Comparison of ENCODE assay signal across 23 cellular contexts in genomic region chr14:85188836-85189235, GRCh38.
DNase-seq lines count a peak whose midpoint lies in the region; ATAC-seq, FAIRE-seq and TF ChIP-seq lines count a peak whose summit lies in the region.
"Had no signal": no experiment of that assay in that cellular context is flagged by ENCODE, and none has a peak within 500 bp of the region (broad histone marks: within the 10 kb centered on the region; RNA-seq: fewer than 3 reads in every experiment).

No MANE protein-coding gene starts in this region.

- DNase-seq in DMS79 (lab: John Stamatoyannopoulos, UW), result peak; percentile 25
- peak; percentile 29 for DNase-seq in bronchial epithelial cell (ENCODE audit: low read depth)
- DNase-seq in foreskin keratinocyte, result no peak
- DNase-seq in head of caudate nucleus, result no peak
- DNase-seq in RWPE1 (ENCODE audit: low spot score), result no peak
- no peak for DNase-seq in mesenteric fat pad (ENCODE audit: low spot score)
- DNase-seq: 8988T; ACHN; AML-193; BE2C; CD4-positive, alpha-beta T cell; CD8-positive, alpha-beta memory T cell; DMS 273 treated with DMSO at 0.1 percent for 48 hours; DND-41; GOT3; HFFc6 had no signal

- no peak overlapping the region for H3K4me3 ChIP-seq in bronchial epithelial cell (ENCODE audit: low read depth, low read length)
- H3K4me3 ChIP-seq: A549; BLaER1 treated with 17β-estradiol and CSF1 and Interleukin-3, amounts not matched to agents 10 nM and 100 nM; HAP-1 had no signal

- POLR2A ChIA-PET in RWPE1 (lab: Yijun Ruan, JAX; ENCODE audit: low non-redundant PET), result no interaction called here

- H3K27me3 ChIP-seq in bronchial epithelial cell (ENCODE audit: control insufficient read depth, insufficient read depth, low read length), result no peaks in the 10 kb centered on the region
- H3K27me3 ChIP-seq in foreskin keratinocyte, result no peaks in the 10 kb centered on the region
- H3K27me3 ChIP-seq: BE2C; BLaER1 treated with 17β-estradiol and CSF1 and Interleukin-3, amounts not matched to agents 10 nM and 100 nM had no signal

- CTCF ChIA-PET in RWPE1 (lab: Yijun Ruan, JAX), result no interaction called here

- ATAC-seq in foreskin keratinocyte, result no peak
- ATAC-seq: A549 had no signal

- intact Hi-C loops in head of caudate nucleus (cut with DNase I), result no loop called here

- TF ChIP-seq CTCF in bronchial epithelial cell (IDR thresholded peaks at IDR 0.05; ENCODE audit: insufficient read depth, low read length, severe bottlenecking) (no peak), foreskin keratinocyte (conservative IDR thresholded peaks at IDR 0.05) (no peak), RWPE1 (conservative IDR thresholded peaks at IDR 0.05; ENCODE audit: low read depth) (no peak)

- no peaks in the 10 kb centered on the region for H3K36me3 ChIP-seq in bronchial epithelial cell (ENCODE audit: control insufficient read depth, insufficient read depth, low read length)
- H3K36me3 ChIP-seq: BE2C; BLaER1 treated with 17β-estradiol and CSF1 and Interleukin-3, amounts not matched to agents 10 nM and 100 nM; HAP-1 had no signal

- H3K27ac ChIP-seq in foreskin keratinocyte, result peak overlapping the region; percentile 22
- no peak overlapping the region for H3K27ac ChIP-seq in RWPE1
- H3K27ac ChIP-seq: A549; BLaER1 treated with 17β-estradiol and CSF1 and Interleukin-3, amounts not matched to agents 10 nM and 100 nM had no signal

- peaks cover 19% of the 10 kb centered on the region for H3K4me1 ChIP-seq in foreskin keratinocyte
- H3K4me1 ChIP-seq: A549, BE2C, HAP-1 had no signal

- FAIRE-seq in bronchial epithelial cell (lab: Jason Lieb, UNC), result no peak
- FAIRE-seq: D721Med, G401.6, GM12892, H54 had no signal

Comparison
In these comparisons a context has a peak if more than half of its experiments do, and no peak if none do; other contexts are left out.
1. DNase-seq: peak in DMS79 (single experiment) and bronchial epithelial cell (single experiment); none in foreskin keratinocyte (0 of 2), head of caudate nucleus (0 of 42), RWPE1 (single experiment) and mesenteric fat pad (single experiment).